21 cellular contexts compared by ENCODE assay signal in the genomic region with DNA sequence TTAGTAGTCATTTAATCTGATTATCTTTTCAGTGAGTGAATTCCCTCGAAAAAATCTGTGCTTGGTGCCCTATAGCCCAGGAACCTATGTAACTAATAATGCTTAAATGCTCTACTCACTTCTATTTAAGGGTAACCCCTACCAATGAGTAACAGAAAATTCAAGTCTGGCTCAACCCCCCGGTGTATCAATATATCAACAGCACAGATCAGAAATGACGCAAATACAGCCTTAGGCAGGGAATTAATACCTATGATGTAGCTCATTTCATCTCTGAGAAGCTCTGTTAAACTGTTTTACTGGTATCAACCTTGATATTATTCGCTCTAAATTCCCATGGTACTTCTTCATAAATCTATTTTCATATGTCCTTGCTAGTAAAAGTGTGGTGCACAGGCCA. TPM values are rescaled to one million over a fixed set of nuclear protein-coding genes. Genes with fewer than 3 reads are reported as not detected.
DNase-seq lines count a peak whose midpoint lies in the region; ATAC-seq and TF ChIP-seq lines count a peak whose summit lies in the region.
"Had no signal": no experiment of that assay in that cellular context is flagged by ENCODE, and none has a peak within 500 bp of the region (broad histone marks: within the 10 kb centered on the region; RNA-seq: fewer than 3 reads in every experiment).

No MANE protein-coding gene starts in this region.

- H3K27me3 Mint-ChIP-seq in nephron progenitor cell (ENCODE audit: low read depth, poor library complexity): no peaks in the 10 kb centered on the region
- H3K27me3 Mint-ChIP-seq in naive thymus-derived CD8-positive, alpha-beta T cell: peaks cover 0 to 4% (median 0%) of the 10 kb centered on the region in 5 donors
- H3K27me3 Mint-ChIP-seq in CD14-positive monocyte (ENCODE audit: low read depth in 3 of 3): no peaks in the 10 kb centered on the region
- H3K27me3 Mint-ChIP-seq: CD4-positive, alpha-beta memory T cell had no signal

- H3K27ac ChIP-seq in Panc1 (ENCODE audit: low read length) (peak overlapping the region; percentile 66), coronary artery (peak overlapping the region; percentile 77 to 81), thyroid gland (peak overlapping the region in 2 of 3 donors; percentile 26 to 34), PC-9 (no peak overlapping the region)

- no peaks in the 10 kb centered on the region for H3K9me2 ChIP-seq in PC-9 (ENCODE audit: insufficient read depth)

- intact Hi-C loops in Panc1 (cut with micrococcal nuclease; ENCODE audit: unreplicated experiment): no loop called here
- intact Hi-C loops in thyroid gland (cut with DNase I): no loop called here
- intact Hi-C loops in PC-9 (cut with micrococcal nuclease; ENCODE audit: unreplicated experiment): no loop called here
- intact Hi-C loops in CD14-positive monocyte (cut with micrococcal nuclease): loop anchor here in 1 of 2 donors (10.0 kb wide), 1 partner anchor 48 kb away; no protein-coding TSS in a partner anchor

- POLR2A ChIA-PET in Panc1 (lab: Charles Lee) (no interaction called here), PC-9 (lab: Charles Lee; ENCODE audit: unreplicated experiment) (no interaction called here)
- POLR2A ChIA-PET in naive thymus-derived CD8-positive, alpha-beta T cell (lab: Charles Lee): no interaction called here

- WGBS in thyroid gland, 2 donors: 90 to 94% methylated on average over 4 of the region's 4 CpGs

- peak overlapping the region in 1 of 2 experiments; percentile 18; a peak in 2 of 4 replicates for H3K4me3 ChIP-seq in Panc1 (ENCODE audit: low read depth in 2 of 2, low read length in 2 of 2)
- no peak overlapping the region for H3K4me3 ChIP-seq in coronary artery
- H3K4me3 ChIP-seq in thyroid gland (replicated peaks in 1 of 3): no peak overlapping the region
- H3K4me3 ChIP-seq in PC-9: no peak overlapping the region
- H3K4me3 ChIP-seq: GM12878, K562, pancreas had no signal

- DNase-seq in Panc1 (ENCODE audit: low read depth, low spot score): no peak
- DNase-seq in coronary artery (ENCODE audit: low spot score): no peak
- no peak for DNase-seq in nephron progenitor cell
- DNase-seq in thyroid gland: no peak
- DNase-seq in cerebellar cortex (ENCODE audit: low spot score): no peak
- DNase-seq in PC-9: no peak
- DNase-seq in naive thymus-derived CD8-positive, alpha-beta T cell: no peak
- DNase-seq in CD14-positive monocyte (ENCODE audit: low spot score): no peak
- DNase-seq: activated CD4-positive, alpha-beta T cell treated with anti-CD3 and anti-CD28 coated beads for 4 hours; activated naive CD4-positive, alpha-beta T cell treated with anti-CD3 and anti-CD28 coated beads, Interleukin-2, amount 50 U/mL, for 16 hours; CD4-positive, alpha-beta memory T cell; cerebellar nuclear complex; effector CD4-positive, alpha-beta T cell; gastrocnemius medialis; H7; NCI-H1436 treated with DMSO at 0.1 percent for 48 hours; pancreas; SHP77 treated with DMSO at 0.1 percent for 48 hours; stimulated activated CD4-positive, alpha-beta T cell treated with anti-CD3 and anti-CD28 coated beads, Interleukin-1b, Interleukin-23, amount 100 ng/mL, for 48 hours had no signal

- no peak for ATAC-seq in Panc1
- no peak for ATAC-seq in naive thymus-derived CD8-positive, alpha-beta T cell
- ATAC-seq: gastrocnemius medialis, GM12878, K562, pancreas had no signal

- H3K9me3 Mint-ChIP-seq in nephron progenitor cell: no peaks in the 10 kb centered on the region
- no peaks in the 10 kb centered on the region for H3K9me3 Mint-ChIP-seq in naive thymus-derived CD8-positive, alpha-beta T cell
- H3K9me3 Mint-ChIP-seq in CD14-positive monocyte: peaks cover 0 to 4% (median 0%) of the 10 kb centered on the region in 7 donors

- H3K36me3 Mint-ChIP-seq in nephron progenitor cell (ENCODE audit: low read depth): no peaks in the 10 kb centered on the region
- H3K36me3 Mint-ChIP-seq in naive thymus-derived CD8-positive, alpha-beta T cell: no peaks in the 10 kb centered on the region
- H3K36me3 Mint-ChIP-seq in CD14-positive monocyte: peaks cover 4% of the 10 kb centered on the region in 2 donors
- H3K36me3 Mint-ChIP-seq: CD4-positive, alpha-beta memory T cell had no signal

- BruUV-seq in Panc1 (replicated peaks; lab: Mats Ljungman, UMichigan): no TSS peak
- BruUV-seq in PC-9 (replicated peaks; lab: Mats Ljungman, UMichigan): no TSS peak

- H3K4me2 ChIP-seq in PC-9: no peak overlapping the region

- peak overlapping the region; percentile 83 for H3K27ac Mint-ChIP-seq in nephron progenitor cell
- no peak overlapping the region for H3K27ac Mint-ChIP-seq in naive thymus-derived CD8-positive, alpha-beta T cell
- H3K27ac Mint-ChIP-seq in CD14-positive monocyte: no peak overlapping the region
- H3K27ac Mint-ChIP-seq: CD4-positive, alpha-beta memory T cell had no signal

- in situ Hi-C loops in Panc1 (cut with HindIII; ENCODE audit: low pct_unique_long_range_greater_than_20kb, low sequenced_read_pairs): no loop called here

- H3K79me2 ChIP-seq in PC-9 (ENCODE audit: low read depth): no peaks in the 10 kb centered on the region

- H2AFZ ChIP-seq in PC-9: no peak overlapping the region

- H4K20me1 ChIP-seq in PC-9 (ENCODE audit: insufficient read depth): no peaks in the 10 kb centered on the region

- H3F3A ChIP-seq in PC-9 (ENCODE audit: insufficient read depth, low read depth): no peaks in the 10 kb centered on the region

- TF ChIP-seq CTCF in Panc1 (IDR thresholded peaks at IDR 0.05): no peak
- no peak for TF ChIP-seq CTCF in coronary artery (IDR thresholded peaks at IDR 0.05)
- no peak for TF ChIP-seq CTCF in nephron progenitor cell (IDR thresholded peaks at IDR 0.05)
- no peak for TF ChIP-seq CTCF in thyroid gland (IDR thresholded peaks at IDR 0.05)
- no peak for TF ChIP-seq CTCF in PC-9 (conservative IDR thresholded peaks at IDR 0.05)
- TF ChIP-seq CTCF in CD14-positive monocyte (IDR thresholded peaks at IDR 0.05): no peak

- H3K36me3 ChIP-seq in Panc1 (ENCODE audit: control insufficient read depth, insufficient read depth, low read length): no peaks in the 10 kb centered on the region
- H3K36me3 ChIP-seq in thyroid gland: no peaks in the 10 kb centered on the region
- H3K36me3 ChIP-seq in PC-9 (ENCODE audit: low read depth): no peaks in the 10 kb centered on the region
- H3K36me3 ChIP-seq: gastrocnemius medialis, pancreas had no signal

- CTCF ChIA-PET in Panc1 (lab: Charles Lee) (no interaction called here), PC-9 (lab: Charles Lee) (no interaction called here)

- no peak overlapping the region for H3K4me3 Mint-ChIP-seq in nephron progenitor cell
- no peak overlapping the region for H3K4me3 Mint-ChIP-seq in naive thymus-derived CD8-positive, alpha-beta T cell
- no peak overlapping the region for H3K4me3 Mint-ChIP-seq in CD14-positive monocyte
- H3K4me3 Mint-ChIP-seq: CD4-positive, alpha-beta memory T cell had no signal

- H3K9me3 ChIP-seq in Panc1 (ENCODE audit: control insufficient read depth, insufficient read depth, low read depth, low read length): no peaks in the 10 kb centered on the region
- H3K9me3 ChIP-seq in thyroid gland: no peaks in the 10 kb centered on the region
- H3K9me3 ChIP-seq in PC-9 (ENCODE audit: insufficient read depth, low read depth): no peaks in the 10 kb centered on the region
- H3K9me3 ChIP-seq: gastrocnemius medialis, pancreas had no signal

- no peaks in the 10 kb centered on the region for H3K27me3 ChIP-seq in Panc1 (ENCODE audit: control insufficient read depth, insufficient read depth, low read length)
- H3K27me3 ChIP-seq in thyroid gland: no peaks in the 10 kb centered on the region
- H3K27me3 ChIP-seq in PC-9 (ENCODE audit: insufficient read depth, low read depth): no peaks in the 10 kb centered on the region
- H3K27me3 ChIP-seq: gastrocnemius medialis, pancreas had no signal

- TF ChIP-seq POLR2A in thyroid gland (IDR thresholded peaks at IDR 0.05): no peak

- H3K4me1 ChIP-seq in Panc1 (ENCODE audit: control insufficient read depth, insufficient read depth, low read length) (peaks cover 44% of the 10 kb centered on the region), thyroid gland (peaks cover 24 to 54% of the 10 kb centered on the region in 2 donors), PC-9 (replicated peaks; ENCODE audit: insufficient read depth) (no peaks in the 10 kb centered on the region)

- H3K4me1 Mint-ChIP-seq in nephron progenitor cell: peaks cover 72% of the 10 kb centered on the region
- H3K4me1 Mint-ChIP-seq in naive thymus-derived CD8-positive, alpha-beta T cell: no peaks in the 10 kb centered on the region
- peaks cover 45% of the 10 kb centered on the region for H3K4me1 Mint-ChIP-seq in CD14-positive monocyte
- H3K4me1 Mint-ChIP-seq: CD4-positive, alpha-beta memory T cell had no signal

RNA-seq across cellular contexts. Expression of a gene that starts 28.6 kb away (rescaled TPM):
- total RNA-seq in Panc1 (2021; ENCODE audit: unreplicated experiment): 14.5 TPM
- polyA plus RNA-seq in Panc1 (2012; ENCODE audit: insufficient read length): 9.3 TPM
- 10 to 100 TPM; 28.9 to 34.6 (median 29.9) TPM for total RNA-seq in thyroid gland
- total RNA-seq in PC-9 (2021): 28.7 and 33.1 TPM in 2 replicates
- total RNA-seq in naive thymus-derived CD8-positive, alpha-beta T cell: not detected
- not detected for polyA plus RNA-seq in naive thymus-derived CD8-positive, alpha-beta T cell
- 1 to 10 TPM; 4.9 to 5.0 TPM for polyA plus RNA-seq in CD14-positive monocyte
- total RNA-seq: K562 had no signal
- polyA plus RNA-seq: CD4-positive, alpha-beta memory T cell; K562 had no signal

Comparison
In these comparisons a context has a peak if more than half of its experiments do, and no peak if none do; other contexts are left out.
1. RNA of a gene that starts 28.6 kb away (total RNA-seq): 28.7 to 33.1 TPM in PC-9, 28.9 to 34.6 TPM in thyroid gland and 14.5 TPM in Panc1 (single experiment); not detected in naive thymus-derived CD8-positive, alpha-beta T cell; every median in the first group is over 10 times any median in the second.